26 cellular contexts compared by ENCODE assay signal in the genomic region with DNA sequence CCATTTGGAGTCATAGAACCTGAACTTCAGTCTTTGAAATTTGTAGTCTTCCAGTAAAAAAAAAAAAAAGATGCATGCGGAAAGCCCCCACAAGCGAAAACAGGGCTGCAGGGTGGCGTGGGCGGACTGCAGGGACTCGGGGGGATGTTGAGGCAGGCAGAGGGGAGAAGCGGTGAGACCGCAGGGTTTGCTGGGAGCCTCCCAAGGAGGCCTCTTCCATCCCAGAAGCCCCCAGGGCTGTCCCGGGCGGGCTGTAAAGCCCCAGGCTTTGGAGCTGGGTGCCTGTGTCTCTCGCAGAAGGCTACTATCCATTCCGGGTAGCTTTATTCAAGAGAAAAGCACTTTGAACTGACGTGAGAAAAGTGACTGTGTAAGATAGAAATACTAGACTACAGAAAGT.
"Had no signal": no experiment of that assay in that cellular context is flagged by ENCODE, and none has a peak within 500 bp of the region (broad histone marks: within the 10 kb centered on the region; RNA-seq: fewer than 3 reads in every experiment).

No MANE protein-coding gene starts in this region.

- H3K9me3 ChIP-seq: left lung, neutrophil, ovary, sigmoid colon, spleen, tibial nerve, uterus had no signal

- DNase-seq: hypothalamus; immature natural killer cell; kidney; left colon; left lung; mesendoderm; naive B cell; natural killer cell; nephron progenitor cell; occipital lobe; ovary; sigmoid colon; small intestine; spleen; stimulated activated CD4-positive, alpha-beta T cell treated with anti-CD3 and anti-CD28 coated beads, Interleukin-4, amount 100 ng/mL, for 24 hours; stimulated activated naive CD4-positive, alpha-beta T cell; uterus had no signal

- H3K27ac Mint-ChIP-seq: immature natural killer cell; mesothelial cell of epicardium; natural killer cell; nephron progenitor cell; neural progenitor cell; progenitor cell of endocrine pancreas; stimulated activated effector memory CD8-positive, alpha-beta T cell treated with anti-CD3 and anti-CD28 coated beads, Interleukin-12 subunit alpha, Interleukin-12 subunit beta, amount 100 ng/mL, for 72 hours; stimulated activated naive CD8-positive, alpha-beta T cell treated with anti-CD3 and anti-CD28 coated beads, Interleukin-15, Interleukin-2, amounts not matched to agents 100 ng/mL and 50 ng/mL, for 24 hours; type B pancreatic cell had no signal

- H3K4me3 Mint-ChIP-seq: immature natural killer cell; mesothelial cell of epicardium; natural killer cell; nephron progenitor cell; neural progenitor cell; stimulated activated effector memory CD8-positive, alpha-beta T cell treated with anti-CD3 and anti-CD28 coated beads, Interleukin-12 subunit alpha, Interleukin-12 subunit beta, amount 100 ng/mL, for 72 hours; stimulated activated naive CD8-positive, alpha-beta T cell treated with anti-CD3 and anti-CD28 coated beads, Interleukin-15, Interleukin-2, amounts not matched to agents 100 ng/mL and 50 ng/mL, for 24 hours; type B pancreatic cell had no signal

- H3K27me3 Mint-ChIP-seq: naive B cell; progenitor cell of endocrine pancreas; stimulated activated naive CD8-positive, alpha-beta T cell treated with anti-CD3 and anti-CD28 coated beads, Interleukin-15, Interleukin-2, amounts not matched to agents 100 ng/mL and 50 ng/mL, for 24 hours; type B pancreatic cell had no signal

- ATAC-seq: left colon; left lung; natural killer cell; right cardiac atrium; stimulated activated effector memory CD8-positive, alpha-beta T cell treated with anti-CD3 and anti-CD28 coated beads, Interleukin-12 subunit alpha, Interleukin-12 subunit beta, amount 100 ng/mL, for 72 hours had no signal

- H3K27ac ChIP-seq: left lung, neural progenitor cell, neutrophil, ovary, sigmoid colon, spleen, tibial nerve, uterus had no signal

- H3K36me3 Mint-ChIP-seq: natural killer cell had no signal

- H3K9me3 Mint-ChIP-seq: immature natural killer cell; mesothelial cell of epicardium; naive B cell; natural killer cell; nephron progenitor cell; neural progenitor cell; stimulated activated effector memory CD8-positive, alpha-beta T cell treated with anti-CD3 and anti-CD28 coated beads, Interleukin-12 subunit alpha, Interleukin-12 subunit beta, amount 100 ng/mL, for 72 hours; stimulated activated naive CD8-positive, alpha-beta T cell treated with anti-CD3 and anti-CD28 coated beads, Interleukin-15, Interleukin-2, amounts not matched to agents 100 ng/mL and 50 ng/mL, for 24 hours; type B pancreatic cell had no signal
